In genomic region chr12:10940389-10940788, GRCh38 we compare ENCODE assay signal across 16 cellular contexts. TPM values are rescaled to one million over a fixed set of nuclear protein-coding genes. Genes with fewer than 3 reads are reported as not detected.
DNase-seq lines count a peak whose midpoint lies in the region; ATAC-seq and TF ChIP-seq lines count a peak whose summit lies in the region.
"Had no signal": no experiment of that assay in that cellular context is flagged by ENCODE, and none has a peak within 500 bp of the region (broad histone marks: within the 10 kb centered on the region; RNA-seq: fewer than 3 reads in every experiment).

No MANE protein-coding gene starts in this region.

- TF ChIP-seq POLR2A in breast epithelium (IDR thresholded peaks at IDR 0.05), result no peak

- no peaks in the 10 kb centered on the region for H3K4me1 ChIP-seq in breast epithelium

- DNase-seq in MCF 10A (ENCODE audit: unreplicated experiment) (peak; percentile 67), breast epithelium (ENCODE audit: low spot score in 2 of 2) (no peak), amniotic epithelial cell (ENCODE audit: low read depth) (peak; percentile 91), fibroblast of villous mesenchyme (ENCODE audit: low read depth) (peak; percentile 27), NCI-H2196 treated with DMSO at 0.1 percent for 48 hours (lab: John Stamatoyannopoulos, UW; ENCODE audit: unreplicated experiment) (no peak), Right ventricle myocardium superior (no peak)
- no peak for DNase-seq in activated naive CD4-positive, alpha-beta T cell treated with anti-CD3 and anti-CD28 coated beads, Interleukin-2, amount 50 U/mL, for 72 hours (ENCODE audit: low spot score in 2 of 2)
- no peak for DNase-seq in activated CD8-positive, alpha-beta memory T cell treated with anti-CD3 and anti-CD28 coated beads, Interleukin-2, amount 50 U/mL, for 4 hours
- DNase-seq: 8988T, DMS 273 treated with DMSO at 0.1 percent for 48 hours, endodermal cell, MM.1S, occipital lobe had no signal

- no peaks in the 10 kb centered on the region for H3K27me3 Mint-ChIP-seq in MCF 10A (ENCODE audit: insufficient read depth, unreplicated experiment)
- H3K27me3 Mint-ChIP-seq: memory B cell had no signal

- H3K27ac ChIP-seq in breast epithelium, result no peak overlapping the region
- H3K27ac ChIP-seq: thoracic aorta had no signal

- ATAC-seq in activated naive CD4-positive, alpha-beta T cell treated with anti-CD3 and anti-CD28 coated beads, Interleukin-2, amount 50 U/mL, for 72 hours, result no peak
- ATAC-seq in Right ventricle myocardium superior (ENCODE audit: poor library complexity), result no peak
- ATAC-seq: activated CD4-positive, CD25-positive, alpha-beta regulatory T cell treated with anti-CD3 and anti-CD28 coated beads, Interleukin-2, amount 50 U/mL, for 24 hours had no signal

- H3K4me3 ChIP-seq in breast epithelium (no peak overlapping the region), fibroblast of villous mesenchyme (ENCODE audit: low read depth, low read length) (no peak overlapping the region)
- H3K4me3 ChIP-seq: thoracic aorta had no signal

- no peaks in the 10 kb centered on the region for H3K9me3 ChIP-seq in breast epithelium
- H3K9me3 ChIP-seq: thoracic aorta had no signal

- H3K4me3 Mint-ChIP-seq in MCF 10A (ENCODE audit: unreplicated experiment), result no peak overlapping the region
- H3K4me3 Mint-ChIP-seq: endodermal cell, memory B cell had no signal

- H3K27ac Mint-ChIP-seq in MCF 10A (ENCODE audit: low read depth, unreplicated experiment), result no peak overlapping the region
- H3K27ac Mint-ChIP-seq in activated naive CD4-positive, alpha-beta T cell treated with anti-CD3 and anti-CD28 coated beads, Interleukin-2, amount 50 U/mL, for 72 hours, result no peak overlapping the region
- H3K27ac Mint-ChIP-seq: endodermal cell, memory B cell had no signal

- H3K9me3 Mint-ChIP-seq in MCF 10A (ENCODE audit: unreplicated experiment), result peaks cover 6% of the 10 kb centered on the region
- H3K9me3 Mint-ChIP-seq in activated naive CD4-positive, alpha-beta T cell treated with anti-CD3 and anti-CD28 coated beads, Interleukin-2, amount 50 U/mL, for 72 hours, result peaks cover 0 to 5% of the 10 kb centered on the region in 2 donors

- POLR2A ChIA-PET in MCF 10A (lab: Yijun Ruan, JAX), result interaction anchor here (0.6 to 1.3 kb wide), 5 partner anchors 8 to 231 kb away, joined by 3 to 5 read pairs (median 3); partner anchors contain the start of gene SMIM10L1

- no peaks in the 10 kb centered on the region for H3K27me3 ChIP-seq in breast epithelium

- H3K36me3 Mint-ChIP-seq in MCF 10A (ENCODE audit: insufficient read depth, unreplicated experiment), result peaks cover 6% of the 10 kb centered on the region
- H3K36me3 Mint-ChIP-seq in activated naive CD4-positive, alpha-beta T cell treated with anti-CD3 and anti-CD28 coated beads, Interleukin-2, amount 50 U/mL, for 72 hours, result no peaks in the 10 kb centered on the region

- CTCF ChIA-PET in MCF 10A (lab: Yijun Ruan, JAX), result interaction anchor here (0.6 to 2.7 kb wide), 2 partner anchors 259 to 1416 kb away, joined by 3 to 11 read pairs; partner anchors contain the start of gene BORCS5

- BruUV-seq in MCF 10A (replicated peaks; lab: Mats Ljungman, UMichigan), result no TSS peak

- intact Hi-C loops in MCF 10A (cut with micrococcal nuclease), result loop anchor here (1.0 to 5.0 kb wide), 2 partner anchors 26 to 232 kb away; partner anchors contain the start of gene SMIM10L1
- intact Hi-C loops in breast epithelium (cut with DNase I; ENCODE audit: low total_unique reads), result no loop called here
- intact Hi-C loops in Right ventricle myocardium superior (cut with DNase I), result no loop called here

- TF ChIP-seq CTCF in MCF 10A (IDR thresholded peaks at IDR 0.05; ENCODE audit: unreplicated experiment) (no peak), breast epithelium (IDR thresholded peaks at IDR 0.05) (no peak), fibroblast of villous mesenchyme (IDR thresholded peaks at IDR 0.05; ENCODE audit: insufficient read depth, low read depth, low read length) (no peak)

- peaks cover 31% of the 10 kb centered on the region for H3K4me1 Mint-ChIP-seq in MCF 10A (ENCODE audit: insufficient read depth, unreplicated experiment)
- H3K4me1 Mint-ChIP-seq: memory B cell had no signal

- H3K36me3 ChIP-seq in breast epithelium, result no peaks in the 10 kb centered on the region
- H3K36me3 ChIP-seq: thoracic aorta had no signal

RNA-seq across cellular contexts. Expression of gene TAS2R14, which starts 1.3 kb away (rescaled TPM):
- total RNA-seq in MCF 10A (2022) (1.6 and 1.9 TPM in 2 replicates), breast epithelium (1 to 10 TPM; 3.7 to 8.8 (median 7.9) TPM), fibroblast of villous mesenchyme (4.5 and 6.9 TPM in 2 replicates), Right ventricle myocardium superior (0.75 TPM)
- 1 to 10 TPM; 1.0 to 3.0 TPM for total RNA-seq in activated naive CD4-positive, alpha-beta T cell treated with anti-CD3 and anti-CD28 coated beads, Interleukin-2, amount 50 U/mL, for 72 hours

RNA-seq across cellular contexts. Expression of gene PRH2, which starts 11.4 kb away (rescaled TPM):
- not detected in 2 replicates for total RNA-seq in MCF 10A (2022)
- total RNA-seq in breast epithelium, result not detected
- 0.32 and 0.43 TPM in 2 replicates for total RNA-seq in fibroblast of villous mesenchyme
- not detected for total RNA-seq in activated naive CD4-positive, alpha-beta T cell treated with anti-CD3 and anti-CD28 coated beads, Interleukin-2, amount 50 U/mL, for 72 hours
- not detected for total RNA-seq in Right ventricle myocardium superior
- total RNA-seq: thoracic aorta had no signal

RNA-seq across cellular contexts. Expression of gene TAS2R13, which starts 31.0 kb away (rescaled TPM):
- total RNA-seq in MCF 10A (2022), result 0.68 and 0.93 TPM in 2 replicates
- total RNA-seq in breast epithelium, result 1 to 10 TPM; 3.5 to 6.9 (median 5.9) TPM
- total RNA-seq in fibroblast of villous mesenchyme, result 3.0 and 3.9 TPM in 2 replicates
- 1 to 10 TPM in 1 of 2 donors, under 1 TPM in 1; 0.23 to 1.3 TPM for total RNA-seq in activated naive CD4-positive, alpha-beta T cell treated with anti-CD3 and anti-CD28 coated beads, Interleukin-2, amount 50 U/mL, for 72 hours
- 0.27 TPM for total RNA-seq in Right ventricle myocardium superior

RNA-seq across cellular contexts. Expression of gene TAS2R50, which starts 46.3 kb away (rescaled TPM):
- total RNA-seq in MCF 10A (2022) (0.86 and 1.1 TPM in 2 replicates), breast epithelium (1 to 10 TPM; 4.0 to 6.2 (median 4.2) TPM), fibroblast of villous mesenchyme (5.8 and 7.3 TPM in 2 replicates), Right ventricle myocardium superior (0.22 TPM)
- total RNA-seq in activated naive CD4-positive, alpha-beta T cell treated with anti-CD3 and anti-CD28 coated beads, Interleukin-2, amount 50 U/mL, for 72 hours, result 1 to 10 TPM in 1 of 2 donors, under 1 TPM in 1; 0.55 to 1.3 TPM

RNA-seq across cellular contexts. Expression of gene PRH1, which starts 56.3 kb away (rescaled TPM):
- total RNA-seq in MCF 10A (2022) (11.4 and 11.7 TPM in 2 replicates), breast epithelium (10 to 100 TPM; 30.9 to 72.6 (median 39.0) TPM), fibroblast of villous mesenchyme (30.2 and 32.9 TPM in 2 replicates), Right ventricle myocardium superior (2.5 TPM)
- 10 to 100 TPM in 1 of 2 donors, 1 to 10 TPM in 1; 7.8 to 25.1 TPM for total RNA-seq in activated naive CD4-positive, alpha-beta T cell treated with anti-CD3 and anti-CD28 coated beads, Interleukin-2, amount 50 U/mL, for 72 hours

Comparison
In these comparisons a context has a peak if more than half of its experiments do, and no peak if none do; other contexts are left out.
1. DNase-seq: peak in MCF 10A (single experiment), amniotic epithelial cell (single experiment) and fibroblast of villous mesenchyme (single experiment); none in breast epithelium (0 of 2), activated naive CD4-positive, alpha-beta T cell treated with anti-CD3 and anti-CD28 coated beads, Interleukin-2, amount 50 U/mL, for 72 hours (0 of 2), activated CD8-positive, alpha-beta memory T cell treated with anti-CD3 and anti-CD28 coated beads, Interleukin-2, amount 50 U/mL, for 4 hours (single experiment), NCI-H2196 treated with DMSO at 0.1 percent for 48 hours (single experiment) and Right ventricle myocardium superior (single experiment).